Comparison of ENCODE assay signal across 10 cellular contexts in the genomic region with DNA sequence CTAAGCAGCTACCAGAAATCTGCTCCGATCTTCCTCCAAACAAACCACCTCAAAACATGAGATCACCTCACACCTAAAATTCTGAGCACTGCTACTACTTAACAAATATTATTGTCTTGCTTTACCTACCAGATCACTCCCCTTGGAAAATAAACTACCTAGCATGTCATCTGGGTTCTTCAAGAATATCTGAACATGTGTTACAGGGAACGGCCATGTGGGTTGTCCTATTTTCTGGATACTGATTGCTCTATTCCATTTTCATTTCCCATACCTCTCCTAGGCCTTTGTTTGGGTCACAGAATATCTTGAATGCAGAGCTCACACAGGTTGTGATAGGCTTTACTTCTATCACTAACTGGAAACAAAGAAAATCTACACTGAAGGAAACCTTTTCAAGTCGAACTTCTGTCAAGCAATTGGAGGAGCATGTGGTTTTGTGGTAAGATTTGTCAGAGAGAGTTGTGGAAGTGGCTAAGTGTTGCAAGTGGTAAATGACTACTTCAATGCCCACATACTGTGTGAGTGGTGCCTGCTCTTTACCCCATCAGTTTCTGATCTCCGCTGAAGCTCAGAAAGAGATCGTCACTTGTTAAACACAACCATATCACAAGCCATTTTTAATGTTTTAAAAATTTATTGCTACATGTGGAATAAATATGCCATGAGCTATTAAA.
DNase-seq lines count a peak whose midpoint lies in the region; ATAC-seq and TF ChIP-seq lines count a peak whose summit lies in the region.
"Had no signal": no experiment of that assay in that cellular context is flagged by ENCODE, and none has a peak within 500 bp of the region (broad histone marks: within the 10 kb centered on the region; RNA-seq: fewer than 3 reads in every experiment).

No MANE protein-coding gene starts in this region.

- H3K4me3 Mint-ChIP-seq in activated CD4-positive, alpha-beta T cell treated with anti-CD3 and anti-CD28 coated beads for 36 hours = no peak overlapping the region
- no peak overlapping the region for H3K4me3 Mint-ChIP-seq in activated T-helper 2 cell treated with anti-CD3 and anti-CD28 coated beads, Interferon-gamma antibody, Interleukin-2, Interleukin-4, amounts not matched to agents 10 μg/mL and 5 μg/mL and 100 μg/mL, durations not matched to agents 14 hours and 24 hours and 36 hours (ENCODE audit: low read depth)
- peak overlapping the region; percentile 41 for H3K4me3 Mint-ChIP-seq in natural killer cell treated with Interleukin-12 subunit alpha and Interleukin-12 subunit beta and Interleukin-15 and Interleukin-18, amount 100 ng/mL, for 72 hours

- H3K36me3 ChIP-seq in heart left ventricle = no peaks in the 10 kb centered on the region
- H3K36me3 ChIP-seq: neutrophil had no signal

- CTCF ChIA-PET in activated CD4-positive, alpha-beta T cell treated with anti-CD3 and anti-CD28 coated beads for 36 hours (lab: Charles Lee) = interaction anchor here (0.7 to 1.2 kb wide), 2 partner anchors 12 to 82 kb away, joined by 3 read pairs; no protein-coding TSS in a partner anchor

- 84 to 90% (median 86%) methylated on average over 5 of the region's 5 CpGs for WGBS in heart left ventricle, 4 donors

- POLR2A ChIA-PET in activated CD4-positive, alpha-beta T cell treated with anti-CD3 and anti-CD28 coated beads for 36 hours (lab: Charles Lee) = no interaction called here

- no peak overlapping the region for H3K27ac Mint-ChIP-seq in activated CD4-positive, alpha-beta T cell treated with anti-CD3 and anti-CD28 coated beads for 36 hours
- no peak overlapping the region for H3K27ac Mint-ChIP-seq in activated T-helper 2 cell treated with anti-CD3 and anti-CD28 coated beads, Interferon-gamma antibody, Interleukin-2, Interleukin-4, amounts not matched to agents 10 μg/mL and 5 μg/mL and 100 μg/mL, durations not matched to agents 14 hours and 24 hours and 36 hours
- peak overlapping the region; percentile 5 to 14 for H3K27ac Mint-ChIP-seq in natural killer cell treated with Interleukin-12 subunit alpha and Interleukin-12 subunit beta and Interleukin-15 and Interleukin-18, amount 100 ng/mL, for 72 hours

- H3K36me3 Mint-ChIP-seq in activated CD4-positive, alpha-beta T cell treated with anti-CD3 and anti-CD28 coated beads for 36 hours (ENCODE audit: low read depth) = no peaks in the 10 kb centered on the region
- H3K36me3 Mint-ChIP-seq in activated T-helper 2 cell treated with anti-CD3 and anti-CD28 coated beads, Interferon-gamma antibody, Interleukin-2, Interleukin-4, amounts not matched to agents 10 μg/mL and 5 μg/mL and 100 μg/mL, durations not matched to agents 14 hours and 24 hours and 36 hours (ENCODE audit: low read depth) = no peaks in the 10 kb centered on the region
- H3K36me3 Mint-ChIP-seq in natural killer cell treated with Interleukin-12 subunit alpha and Interleukin-12 subunit beta and Interleukin-15 and Interleukin-18, amount 100 ng/mL, for 72 hours = no peaks in the 10 kb centered on the region

- TF ChIP-seq CTCF in heart left ventricle (IDR thresholded peaks at IDR 0.05) = no peak

- DNase-seq in activated CD4-positive, alpha-beta T cell treated with anti-CD3 and anti-CD28 coated beads for 36 hours = peak; percentile 20
- DNase-seq in activated CD4-positive, alpha-beta T cell treated with anti-CD3 and anti-CD28 coated beads, Interleukin-2, amount 50 U/mL, for 4 hours = no peak
- DNase-seq in M059J (ENCODE audit: low read depth) (peak; percentile 61), NCI-H1694 treated with DMSO at 0.1 percent for 48 hours (lab: John Stamatoyannopoulos, UW) (no peak), heart left ventricle (no peak)
- peak; percentile 10 for DNase-seq in activated T-helper 2 cell treated with anti-CD3 and anti-CD28 coated beads, Interferon-gamma antibody, Interleukin-2, Interleukin-4, amounts not matched to agents 10 μg/mL and 5 μg/mL and 100 μg/mL, durations not matched to agents 14 hours and 24 hours and 36 hours (ENCODE audit: low spot score)
- peak; percentile 69 for DNase-seq in natural killer cell treated with Interleukin-12 subunit alpha and Interleukin-12 subunit beta and Interleukin-15 and Interleukin-18, amount 100 ng/mL, for 72 hours (ENCODE audit: low spot score)
- DNase-seq: RPMI8226 had no signal

- ATAC-seq in activated CD4-positive, alpha-beta T cell treated with anti-CD3 and anti-CD28 coated beads for 36 hours = peak; percentile 74
- peak; percentile 97 to 99 for ATAC-seq in natural killer cell treated with Interleukin-12 subunit alpha and Interleukin-12 subunit beta and Interleukin-15 and Interleukin-18, amount 100 ng/mL, for 72 hours
- ATAC-seq in GM18873 (IDR thresholded peaks at IDR 0.05; ENCODE audit: low FRiP score, unreplicated experiment) (no peak), heart left ventricle (no peak)

- no peak for TF ChIP-seq POLR2A in heart left ventricle (IDR thresholded peaks at IDR 0.05)

- no peaks in the 10 kb centered on the region for H3K4me1 ChIP-seq in heart left ventricle

- no peak overlapping the region for H3K4me3 ChIP-seq in heart left ventricle

- no peaks in the 10 kb centered on the region for H3K9me3 Mint-ChIP-seq in activated CD4-positive, alpha-beta T cell treated with anti-CD3 and anti-CD28 coated beads for 36 hours (ENCODE audit: low read depth)
- H3K9me3 Mint-ChIP-seq in activated T-helper 2 cell treated with anti-CD3 and anti-CD28 coated beads, Interferon-gamma antibody, Interleukin-2, Interleukin-4, amounts not matched to agents 10 μg/mL and 5 μg/mL and 100 μg/mL, durations not matched to agents 14 hours and 24 hours and 36 hours = no peaks in the 10 kb centered on the region
- peaks cover 2% of the 10 kb centered on the region for H3K9me3 Mint-ChIP-seq in natural killer cell treated with Interleukin-12 subunit alpha and Interleukin-12 subunit beta and Interleukin-15 and Interleukin-18, amount 100 ng/mL, for 72 hours

- H3K27ac ChIP-seq in heart left ventricle = no peak overlapping the region
- H3K27ac ChIP-seq: neutrophil had no signal

- intact Hi-C loops in activated CD4-positive, alpha-beta T cell treated with anti-CD3 and anti-CD28 coated beads for 36 hours (cut with DNase I, micrococcal nuclease) = loop anchor here in 1 of 2 experiments (1.0 kb wide), 1 partner anchor 64 kb away; no protein-coding TSS in a partner anchor
- intact Hi-C loops in activated T-helper 2 cell treated with anti-CD3 and anti-CD28 coated beads, Interferon-gamma antibody, Interleukin-2, Interleukin-4, amounts not matched to agents 10 μg/mL and 5 μg/mL and 100 μg/mL, durations not matched to agents 14 hours and 24 hours and 36 hours (cut with micrococcal nuclease) = loop anchor here (1.0 to 2.0 kb wide), 2 partner anchors 152 to 494 kb away; no protein-coding TSS in a partner anchor
- intact Hi-C loops in heart left ventricle (cut with DNase I) = no loop called here

- H3K27me3 ChIP-seq in heart left ventricle = peaks cover 0 to 51% (median 0%) of the 10 kb centered on the region in 9 donors

- H3K4me1 Mint-ChIP-seq in activated CD4-positive, alpha-beta T cell treated with anti-CD3 and anti-CD28 coated beads for 36 hours = peaks cover 11% of the 10 kb centered on the region
- H3K4me1 Mint-ChIP-seq in activated T-helper 2 cell treated with anti-CD3 and anti-CD28 coated beads, Interferon-gamma antibody, Interleukin-2, Interleukin-4, amounts not matched to agents 10 μg/mL and 5 μg/mL and 100 μg/mL, durations not matched to agents 14 hours and 24 hours and 36 hours (ENCODE audit: low read depth) = peaks cover 12% of the 10 kb centered on the region
- H3K4me1 Mint-ChIP-seq in natural killer cell treated with Interleukin-12 subunit alpha and Interleukin-12 subunit beta and Interleukin-15 and Interleukin-18, amount 100 ng/mL, for 72 hours (ENCODE audit: low read depth in 2 of 2) = peaks cover 22 to 23% of the 10 kb centered on the region in 2 donors

- no peaks in the 10 kb centered on the region for H3K9me3 ChIP-seq in heart left ventricle
- H3K9me3 ChIP-seq: neutrophil had no signal

- peaks cover 29% of the 10 kb centered on the region for H3K27me3 Mint-ChIP-seq in activated CD4-positive, alpha-beta T cell treated with anti-CD3 and anti-CD28 coated beads for 36 hours
- peaks cover 52% of the 10 kb centered on the region for H3K27me3 Mint-ChIP-seq in activated T-helper 2 cell treated with anti-CD3 and anti-CD28 coated beads, Interferon-gamma antibody, Interleukin-2, Interleukin-4, amounts not matched to agents 10 μg/mL and 5 μg/mL and 100 μg/mL, durations not matched to agents 14 hours and 24 hours and 36 hours (ENCODE audit: low read depth)
- peaks cover 41 to 66% of the 10 kb centered on the region in 2 donors for H3K27me3 Mint-ChIP-seq in natural killer cell treated with Interleukin-12 subunit alpha and Interleukin-12 subunit beta and Interleukin-15 and Interleukin-18, amount 100 ng/mL, for 72 hours

Comparison
In these comparisons a context has a peak if more than half of its experiments do, and no peak if none do; other contexts are left out.
1. DNase-seq: peak in activated CD4-positive, alpha-beta T cell treated with anti-CD3 and anti-CD28 coated beads for 36 hours (single experiment), M059J (single experiment), activated T-helper 2 cell treated with anti-CD3 and anti-CD28 coated beads, Interferon-gamma antibody, Interleukin-2, Interleukin-4, amounts not matched to agents 10 μg/mL and 5 μg/mL and 100 μg/mL, durations not matched to agents 14 hours and 24 hours and 36 hours (single experiment) and natural killer cell treated with Interleukin-12 subunit alpha and Interleukin-12 subunit beta and Interleukin-15 and Interleukin-18, amount 100 ng/mL, for 72 hours (single experiment); none in activated CD4-positive, alpha-beta T cell treated with anti-CD3 and anti-CD28 coated beads, Interleukin-2, amount 50 U/mL, for 4 hours (0 of 2), NCI-H1694 treated with DMSO at 0.1 percent for 48 hours (single experiment) and heart left ventricle (0 of 5).
2. ATAC-seq: peak in activated CD4-positive, alpha-beta T cell treated with anti-CD3 and anti-CD28 coated beads for 36 hours (single experiment) and natural killer cell treated with Interleukin-12 subunit alpha and Interleukin-12 subunit beta and Interleukin-15 and Interleukin-18, amount 100 ng/mL, for 72 hours (2 of 2); none in GM18873 (single experiment) and heart left ventricle (0 of 4).
3. H3K27ac Mint-ChIP-seq: peak in natural killer cell treated with Interleukin-12 subunit alpha and Interleukin-12 subunit beta and Interleukin-15 and Interleukin-18, amount 100 ng/mL, for 72 hours (2 of 2); none in activated CD4-positive, alpha-beta T cell treated with anti-CD3 and anti-CD28 coated beads for 36 hours (single experiment) and activated T-helper 2 cell treated with anti-CD3 and anti-CD28 coated beads, Interferon-gamma antibody, Interleukin-2, Interleukin-4, amounts not matched to agents 10 μg/mL and 5 μg/mL and 100 μg/mL, durations not matched to agents 14 hours and 24 hours and 36 hours (single experiment).